In genomic region chr12:124970647-124971402, GRCh38 we compare ENCODE assay signal across 19 cellular contexts.
"Had no signal": no experiment of that assay in that cellular context is flagged by ENCODE, and none has a peak within 500 bp of the region (broad histone marks: within the 10 kb centered on the region; RNA-seq: fewer than 3 reads in every experiment).

No MANE protein-coding gene starts in this region.

- H3K27me3 Mint-ChIP-seq: effector memory CD8-positive, alpha-beta T cell; stimulated activated memory B cell treated with anti-CD40 and anti-IgM and Interleukin-4, amounts not matched to agents 10 μg/mL and 1 μg/mL and 100 μg/mL, for 72 hours; stimulated activated naive CD8-positive, alpha-beta T cell treated with anti-CD3 and anti-CD28 coated beads, Interleukin-15, Interleukin-2, amounts not matched to agents 100 ng/mL and 50 ng/mL, for 24 hours had no signal

- H3K4me1 Mint-ChIP-seq: natural killer cell; stimulated activated memory B cell treated with anti-CD40 and anti-IgM and Interleukin-4, amounts not matched to agents 10 μg/mL and 1 μg/mL and 100 μg/mL, for 72 hours had no signal

- ATAC-seq: effector memory CD8-positive, alpha-beta T cell; left ventricle myocardium superior; lower lobe of right lung; natural killer cell; stimulated activated memory B cell treated with anti-CD40 and anti-IgM and Interleukin-4, amounts not matched to agents 10 μg/mL and 1 μg/mL and 100 μg/mL, for 72 hours had no signal

- H3K36me3 Mint-ChIP-seq: natural killer cell had no signal

- DNase-seq: colonic mucosa; dermis blood vessel endothelial cell; effector memory CD8-positive, alpha-beta T cell; erythroblast; esophagus squamous epithelium; foreskin melanocyte; left ventricle myocardium superior; lower lobe of right lung; natural killer cell; sigmoid colon; stimulated activated CD4-positive, alpha-beta T cell treated with anti-CD3 and anti-CD28 coated beads, Interleukin-2, amount 100 ng/mL, for 24 hours; stimulated activated CD4-positive, alpha-beta T cell treated with anti-CD3 and anti-CD28 coated beads, Interleukin-4, amount 100 ng/mL, for 24 hours; transverse colon had no signal

- H3K27ac ChIP-seq: colonic mucosa, esophagus squamous epithelium, lower lobe of right lung, prostate gland, right atrium auricular region, sigmoid colon, suprapubic skin, transverse colon, vagina had no signal

- H3K27me3 ChIP-seq: colonic mucosa, esophagus squamous epithelium, right atrium auricular region, sigmoid colon, suprapubic skin, transverse colon, vagina had no signal

- H3K9me3 Mint-ChIP-seq: effector memory CD8-positive, alpha-beta T cell; natural killer cell; stimulated activated memory B cell treated with anti-CD40 and anti-IgM and Interleukin-4, amounts not matched to agents 10 μg/mL and 1 μg/mL and 100 μg/mL, for 72 hours; stimulated activated naive CD8-positive, alpha-beta T cell treated with anti-CD3 and anti-CD28 coated beads, Interleukin-15, Interleukin-2, amounts not matched to agents 100 ng/mL and 50 ng/mL, for 24 hours had no signal

- H3K4me3 ChIP-seq: colonic mucosa, esophagus squamous epithelium, lower lobe of right lung, prostate gland, right atrium auricular region, sigmoid colon, suprapubic skin, transverse colon, vagina had no signal

- H3K4me3 Mint-ChIP-seq: effector memory CD8-positive, alpha-beta T cell; natural killer cell; stimulated activated memory B cell treated with anti-CD40 and anti-IgM and Interleukin-4, amounts not matched to agents 10 μg/mL and 1 μg/mL and 100 μg/mL, for 72 hours; stimulated activated naive CD8-positive, alpha-beta T cell treated with anti-CD3 and anti-CD28 coated beads, Interleukin-15, Interleukin-2, amounts not matched to agents 100 ng/mL and 50 ng/mL, for 24 hours had no signal

- H3K27ac Mint-ChIP-seq: effector memory CD8-positive, alpha-beta T cell; natural killer cell; stimulated activated memory B cell treated with anti-CD40 and anti-IgM and Interleukin-4, amounts not matched to agents 10 μg/mL and 1 μg/mL and 100 μg/mL, for 72 hours; stimulated activated naive CD8-positive, alpha-beta T cell treated with anti-CD3 and anti-CD28 coated beads, Interleukin-15, Interleukin-2, amounts not matched to agents 100 ng/mL and 50 ng/mL, for 24 hours had no signal

- H3K4me1 ChIP-seq: colonic mucosa, esophagus squamous epithelium, lower lobe of right lung, prostate gland, right atrium auricular region, sigmoid colon, suprapubic skin, transverse colon, vagina had no signal

- H3K9me3 ChIP-seq: colonic mucosa, esophagus squamous epithelium, lower lobe of right lung, prostate gland, right atrium auricular region, sigmoid colon, suprapubic skin, transverse colon, vagina had no signal
